Comparison of ENCODE assay signal across 8 cellular contexts in genomic region chr16:3879887-3880564, GRCh38. TPM values are rescaled to one million over a fixed set of nuclear protein-coding genes. Genes with fewer than 3 reads are reported as not detected.
DNase-seq lines count a peak whose midpoint lies in the region; ATAC-seq and TF ChIP-seq lines count a peak whose summit lies in the region.

No MANE protein-coding gene starts in this region.

- peak; percentile 53 for ATAC-seq in HG03280 (IDR thresholded peaks at IDR 0.05; ENCODE audit: unreplicated experiment)

- DNase-seq in AG08396 (ENCODE audit: low spot score) (peak; percentile 83), SJSA1 (ENCODE audit: low read depth in 1 of 2, low spot score in 2 of 2) (peak in 1 of 2 experiments; percentile 76), cardiac septum (ENCODE audit: low spot score) (peak; percentile 90), posterior cingulate gyrus (peak; percentile 59 to 96 (median 68)), vagina (ENCODE audit: extremely low spot score in 2 of 2) (no peak)

- in situ Hi-C loops in GM18951 (cut with MboI; ENCODE audit: low sequenced_read_pairs, unreplicated experiment): no loop called here

- peaks cover 4% of the 10 kb centered on the region for H3K36me3 Mint-ChIP-seq in activated naive CD4-positive, alpha-beta T cell treated with anti-CD3 and anti-CD28 coated beads, Interleukin-2, amount 50 U/mL, for 24 hours

- H3K27me3 Mint-ChIP-seq in activated naive CD4-positive, alpha-beta T cell treated with anti-CD3 and anti-CD28 coated beads, Interleukin-2, amount 50 U/mL, for 24 hours: no peaks in the 10 kb centered on the region

- TF ChIP-seq POLR2A in GM18951 (IDR thresholded peaks at IDR 0.05; ENCODE audit: extremely low read depth, insufficient read depth, insufficient read length) (peak; percentile 34), vagina (IDR thresholded peaks at IDR 0.05) (no peak)

- H3K27ac Mint-ChIP-seq in activated naive CD4-positive, alpha-beta T cell treated with anti-CD3 and anti-CD28 coated beads, Interleukin-2, amount 50 U/mL, for 24 hours: no peak overlapping the region

- H3K9me3 Mint-ChIP-seq in activated naive CD4-positive, alpha-beta T cell treated with anti-CD3 and anti-CD28 coated beads, Interleukin-2, amount 50 U/mL, for 24 hours: no peaks in the 10 kb centered on the region

- no peak for TF ChIP-seq CTCF in vagina (IDR thresholded peaks at IDR 0.05)

- H3K4me1 ChIP-seq in SJSA1 (replicated peaks) (peaks cover 27% of the 10 kb centered on the region), vagina (peaks cover 49% of the 10 kb centered on the region)

- peak overlapping the region; percentile 88 for H3K4me3 Mint-ChIP-seq in activated naive CD4-positive, alpha-beta T cell treated with anti-CD3 and anti-CD28 coated beads, Interleukin-2, amount 50 U/mL, for 24 hours

- H3K36me3 ChIP-seq in SJSA1 (peaks cover 36% of the 10 kb centered on the region), vagina (no peaks in the 10 kb centered on the region)

- peak overlapping the region; percentile 80 for H3K27ac ChIP-seq in SJSA1
- peak overlapping the region; percentile 86 for H3K27ac ChIP-seq in vagina

- intact Hi-C loops in cardiac septum (cut with DNase I) (loop anchor here (1.0 to 5.0 kb wide), 3 partner anchors 163 to 268 kb away; partner anchors contain the start of genes SLX4 and TRAP1), posterior cingulate gyrus (cut with DNase I) (loop anchor here (1.0 to 10.0 kb wide), 3 partner anchors 105 to 190 kb away; partner anchors contain the start of gene TRAP1), vagina (cut with DNase I) (loop anchor here (5.0 to 10.0 kb wide), 2 partner anchors 193 to 355 kb away; no protein-coding TSS in a partner anchor)

- H3K9me3 ChIP-seq in SJSA1 (replicated peaks): peaks cover 7% of the 10 kb centered on the region; the same call in 1 of the 2 replicates
- H3K9me3 ChIP-seq in vagina: no peaks in the 10 kb centered on the region

- H3K27me3 ChIP-seq in SJSA1 (replicated peaks): no peaks in the 10 kb centered on the region
- H3K27me3 ChIP-seq in vagina: no peaks in the 10 kb centered on the region

- peak overlapping the region; percentile 88 for H3K4me3 ChIP-seq in SJSA1
- peak overlapping the region; percentile 93 to 98 for H3K4me3 ChIP-seq in vagina

- peaks cover 54% of the 10 kb centered on the region for H3K4me1 Mint-ChIP-seq in activated naive CD4-positive, alpha-beta T cell treated with anti-CD3 and anti-CD28 coated beads, Interleukin-2, amount 50 U/mL, for 24 hours

RNA-seq across cellular contexts. Expression of gene CREBBP, which starts 0.5 kb away (rescaled TPM):
- total RNA-seq in SJSA1 (2014; rRNA removed; shearing (Covaris generic)): 6.4 and 16.8 TPM in 2 replicates
- total RNA-seq in cardiac septum (39.0 TPM), vagina (102 TPM)

Comparison
In these comparisons a context has a peak if more than half of its experiments do, and no peak if none do; other contexts are left out.
1. DNase-seq: peak in AG08396 (single experiment), cardiac septum (single experiment) and posterior cingulate gyrus (10 of 10); none in vagina (0 of 2).